22 cellular contexts compared by ENCODE assay signal in genomic region chr13:25215253-25215575, GRCh38. TPM values are rescaled to one million over a fixed set of nuclear protein-coding genes. Genes with fewer than 3 reads are reported as not detected.
DNase-seq lines count a peak whose midpoint lies in the region; ATAC-seq and TF ChIP-seq lines count a peak whose summit lies in the region.
"Had no signal": no experiment of that assay in that cellular context is flagged by ENCODE, and none has a peak within 500 bp of the region (broad histone marks: within the 10 kb centered on the region; RNA-seq: fewer than 3 reads in every experiment).

No MANE protein-coding gene starts in this region.

- no peak overlapping the region for H3K4me3 Mint-ChIP-seq in brain
- H3K4me3 Mint-ChIP-seq: CD8-positive, alpha-beta T cell; H9 had no signal

- DNase-seq in EL = peak; percentile 4
- DNase-seq in kidney tubule cell (ENCODE audit: low spot score) = peak; percentile 71
- peak; percentile 42 for DNase-seq in renal cortical epithelial cell (ENCODE audit: low read depth)
- DNase-seq in aorta = no peak
- DNase-seq in GM03348 (ENCODE audit: low spot score) = no peak
- no peak for DNase-seq in germinal center (ENCODE audit: low spot score)
- DNase-seq in NCI-H526 treated with DMSO at 0.1 percent for 48 hours (lab: John Stamatoyannopoulos, UW) = no peak
- DNase-seq: Calu3; CD8-positive, alpha-beta T cell; H9; NCI-H1048; NCI-H146; NCI-H2029 treated with DMSO at 0.1 percent for 48 hours; NCI-H2171; NCI-H446; NK-92 treated with Interleukin-12 subunit alpha and Interleukin-12 subunit beta, amount 100 ng/mL, for 24 hours; Right ventricle myocardium superior had no signal

- H3K9me3 Mint-ChIP-seq in brain = peaks cover 0 to 5% (median 0%) of the 10 kb centered on the region in 5 experiments
- H3K9me3 Mint-ChIP-seq: CD8-positive, alpha-beta T cell; H9 had no signal

- H3K9me3 ChIP-seq in aorta (ENCODE audit: control insufficient read depth, low read length) = no peaks in the 10 kb centered on the region
- H3K9me3 ChIP-seq: BLaER1 had no signal

- H3K4me3 ChIP-seq in aorta (ENCODE audit: low read length in 2 of 2) = no peak overlapping the region
- H3K4me3 ChIP-seq: BLaER1, SK-N-MC had no signal

- ATAC-seq in aorta (ENCODE audit: low FRiP score) = no peak
- ATAC-seq: CD8-positive, alpha-beta T cell had no signal

- intact Hi-C loops in aorta (cut with DNase I) = no loop called here

- peak overlapping the region in 3 of 5 experiments; percentile 2 to 15 (median 11) for H3K27ac Mint-ChIP-seq in brain
- H3K27ac Mint-ChIP-seq: CD8-positive, alpha-beta T cell; H9 had no signal

- peaks cover 3% of the 10 kb centered on the region for H3K27me3 Mint-ChIP-seq in brain

- no peaks in the 10 kb centered on the region for H3K27me3 ChIP-seq in aorta (ENCODE audit: control insufficient read depth in 1 of 2, insufficient read depth in 2 of 2, low read length in 1 of 2)
- H3K27me3 ChIP-seq: BLaER1 had no signal

- no peaks in the 10 kb centered on the region for H3K36me3 Mint-ChIP-seq in brain
- H3K36me3 Mint-ChIP-seq: CD8-positive, alpha-beta T cell had no signal

- no peaks in the 10 kb centered on the region for H3K36me3 ChIP-seq in aorta (ENCODE audit: control insufficient read depth in 1 of 2, insufficient read depth in 2 of 2, low read length in 1 of 2)
- H3K36me3 ChIP-seq: BLaER1 had no signal

- no peaks in the 10 kb centered on the region for H3K4me1 ChIP-seq in aorta (ENCODE audit: control insufficient read depth in 1 of 2, insufficient read depth in 2 of 2, low read length in 2 of 2)

- 63 to 73% methylated on average over 3 of the region's 3 CpGs for WGBS in aorta, 2 donors

- TF ChIP-seq CTCF in brain (conservative IDR thresholded peaks at IDR 0.05) = no peak

- no peak overlapping the region for H3K27ac ChIP-seq in aorta (ENCODE audit: low read depth in 1 of 2, low read length in 2 of 2)
- H3K27ac ChIP-seq: BLaER1, KMS-11, SK-N-MC had no signal

- peaks cover 37% of the 10 kb centered on the region for H3K4me1 Mint-ChIP-seq in brain

RNA-seq across cellular contexts. Expression of gene AMER2, which starts 43.1 kb away (rescaled TPM):
- polyA plus RNA-seq in brain (ENCODE audit: insufficient read depth, low read depth, low replicate concordance) (18.8 TPM), aorta (under 1 TPM in 1 of 2 donors, not detected in 1; under 0.01 TPM)
- total RNA-seq in renal cortical epithelial cell (not detected in 2 replicates), aorta (not detected)
- total RNA-seq: Calu3; CD8-positive, alpha-beta T cell; HT-29; Right ventricle myocardium superior had no signal

Comparison
In these comparisons a context has a peak if more than half of its experiments do, and no peak if none do; other contexts are left out.
1. DNase-seq: peak in EL (single experiment), kidney tubule cell (single experiment) and renal cortical epithelial cell (single experiment); none in aorta (0 of 2), GM03348 (single experiment), germinal center (single experiment) and NCI-H526 treated with DMSO at 0.1 percent for 48 hours (single experiment).